Comparison of ENCODE assay signal across 18 cellular contexts in the genomic region with DNA sequence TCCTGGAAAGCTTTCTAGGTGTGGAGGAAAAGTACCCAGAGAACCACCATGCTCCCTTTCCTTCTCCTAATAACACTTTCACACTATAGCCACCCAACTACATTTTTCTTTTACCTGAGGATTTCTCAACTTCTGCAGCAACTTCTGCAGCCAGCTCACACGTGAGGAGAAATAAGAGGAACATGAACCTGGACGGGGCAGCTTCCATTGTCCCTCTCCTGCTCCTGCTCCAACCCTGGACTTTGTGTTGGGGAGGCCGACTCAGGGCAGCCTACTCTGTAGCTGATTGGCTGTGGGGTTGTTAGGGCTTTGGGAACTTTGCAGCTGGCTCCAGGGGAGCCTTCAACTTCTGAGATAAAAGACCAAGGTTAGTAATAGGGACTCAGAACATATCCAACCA. TPM values are rescaled to one million over a fixed set of nuclear protein-coding genes. Genes with fewer than 3 reads are reported as not detected.
A peak's percentile ranks its signal among the peaks of the same experiment; 100 is the strongest.
DNase-seq lines count a peak whose midpoint lies in the region; ATAC-seq and TF ChIP-seq lines count a peak whose summit lies in the region.
"Had no signal": no experiment of that assay in that cellular context is flagged by ENCODE, and none has a peak within 500 bp of the region (broad histone marks: within the 10 kb centered on the region; RNA-seq: fewer than 3 reads in every experiment).

Gene ERP27 (minus strand): TSS at position 237 of the 400 bp plus-strand sequence. CDS start 29 bp downstream, at position 208.

- no peak within 1 kb of the TSS for H3K4me3 ChIP-seq in hepatocyte
- no peak within 1 kb of the TSS for H3K4me3 ChIP-seq in spleen
- H3K4me3 ChIP-seq in dorsolateral prefrontal cortex: no peak within 1 kb of the TSS

- H3K27me3 ChIP-seq in hepatocyte (no peaks in the 10 kb centered on the region), spleen (replicated peaks in 1 of 7) (no peaks in the 10 kb centered on the region), dorsolateral prefrontal cortex (peaks cover 0 to 6% (median 0%) of the 10 kb centered on the region in 45 donors)

- H3K27ac Mint-ChIP-seq in activated CD4-positive, alpha-beta T cell treated with anti-CD3 and anti-CD28 coated beads for 36 hours: peak within 1 kb of the TSS; percentile 84
- peak within 1 kb of the TSS; percentile 75 for H3K27ac Mint-ChIP-seq in T-helper 2 cell treated with Interferon-gamma antibody and Interleukin-4, amounts not matched to agents 5 μg/mL and 100 μg/mL, for 36 hours

- no peak for ATAC-seq in activated CD4-positive, alpha-beta T cell treated with anti-CD3 and anti-CD28 coated beads for 36 hours
- no peak for ATAC-seq in GM19463 (IDR thresholded peaks at IDR 0.05; ENCODE audit: unreplicated experiment)

- no peaks in the 10 kb centered on the region for H4K20me1 ChIP-seq in hepatocyte (ENCODE audit: insufficient read depth, poor library complexity, severe bottlenecking)

- H3K27ac ChIP-seq in hepatocyte (no peak within 1 kb of the TSS), spleen (peak within 1 kb of the TSS in 5 of 8 donors; percentile 23 to 48 (median 38)), dorsolateral prefrontal cortex (no peak within 1 kb of the TSS)
- H3K27ac ChIP-seq: HL-60, parathyroid adenoma had no signal

- no peak within 1 kb of the TSS for H2AFZ ChIP-seq in hepatocyte
- H2AFZ ChIP-seq: parathyroid adenoma had no signal

- peak within 1 kb of the TSS; percentile 40 for H3K4me2 ChIP-seq in hepatocyte

- 77% methylated on average over 3 of the region's 3 CpGs for WGBS in hepatocyte (ENCODE audit: low lambda C conversion rate, missing lambda C conversion rate)
- WGBS in spleen, 5 donors: 68 to 90% (median 76%) methylated on average over 3 of the region's 3 CpGs

- CTCF ChIA-PET in activated CD4-positive, alpha-beta T cell treated with anti-CD3 and anti-CD28 coated beads for 36 hours (lab: Charles Lee): interaction anchor here (0.6 to 2.9 kb wide), 9 partner anchors 10 to 819 kb away, joined by 3 to 20 read pairs (median 4); partner anchors contain the start of gene ARHGDIB

- H3K4me1 Mint-ChIP-seq in activated CD4-positive, alpha-beta T cell treated with anti-CD3 and anti-CD28 coated beads for 36 hours: peaks cover 30% of the 10 kb centered on the region
- peaks cover 20% of the 10 kb centered on the region for H3K4me1 Mint-ChIP-seq in T-helper 2 cell treated with Interferon-gamma antibody and Interleukin-4, amounts not matched to agents 5 μg/mL and 100 μg/mL, for 36 hours (ENCODE audit: low read depth)

- H3K9me3 ChIP-seq in hepatocyte (ENCODE audit: low read depth): no peaks in the 10 kb centered on the region
- no peaks in the 10 kb centered on the region for H3K9me3 ChIP-seq in spleen

- peak within 1 kb of the TSS; percentile 33 for H3K4me3 Mint-ChIP-seq in activated CD4-positive, alpha-beta T cell treated with anti-CD3 and anti-CD28 coated beads for 36 hours
- H3K4me3 Mint-ChIP-seq in T-helper 2 cell treated with Interferon-gamma antibody and Interleukin-4, amounts not matched to agents 5 μg/mL and 100 μg/mL, for 36 hours: no peak within 1 kb of the TSS

- peaks cover 3% of the 10 kb centered on the region for H3K9me3 Mint-ChIP-seq in activated CD4-positive, alpha-beta T cell treated with anti-CD3 and anti-CD28 coated beads for 36 hours (ENCODE audit: low read depth)
- no peaks in the 10 kb centered on the region for H3K9me3 Mint-ChIP-seq in T-helper 2 cell treated with Interferon-gamma antibody and Interleukin-4, amounts not matched to agents 5 μg/mL and 100 μg/mL, for 36 hours

- intact Hi-C loops in activated CD4-positive, alpha-beta T cell treated with anti-CD3 and anti-CD28 coated beads for 36 hours (cut with DNase I, micrococcal nuclease): loop anchor here (2.0 to 5.0 kb wide), 2 partner anchors 28 to 59 kb away; no protein-coding TSS in a partner anchor
- intact Hi-C loops in spleen (cut with DNase I; ENCODE audit: low total_unique reads): no loop called here
- intact Hi-C loops in dorsolateral prefrontal cortex (cut with DNase I): no loop called here

- peaks cover 55% of the 10 kb centered on the region for H3K36me3 Mint-ChIP-seq in activated CD4-positive, alpha-beta T cell treated with anti-CD3 and anti-CD28 coated beads for 36 hours (ENCODE audit: low read depth)
- peaks cover 87% of the 10 kb centered on the region for H3K36me3 Mint-ChIP-seq in T-helper 2 cell treated with Interferon-gamma antibody and Interleukin-4, amounts not matched to agents 5 μg/mL and 100 μg/mL, for 36 hours (ENCODE audit: low read depth)

- H3K79me2 ChIP-seq in hepatocyte: no peaks in the 10 kb centered on the region
- H3K79me2 ChIP-seq: parathyroid adenoma had no signal

- no peaks in the 10 kb centered on the region for H3K9me2 ChIP-seq in hepatocyte (replicated peaks; ENCODE audit: insufficient read depth)

- no peaks in the 10 kb centered on the region for H3K27me3 Mint-ChIP-seq in activated CD4-positive, alpha-beta T cell treated with anti-CD3 and anti-CD28 coated beads for 36 hours
- H3K27me3 Mint-ChIP-seq in T-helper 2 cell treated with Interferon-gamma antibody and Interleukin-4, amounts not matched to agents 5 μg/mL and 100 μg/mL, for 36 hours (ENCODE audit: low read depth): no peaks in the 10 kb centered on the region

- no peak for DNase-seq in activated CD4-positive, alpha-beta T cell treated with anti-CD3 and anti-CD28 coated beads for 36 hours
- DNase-seq in activated CD4-positive, alpha-beta T cell treated with anti-CD3 and anti-CD28 coated beads for 48 hours: no peak
- no peak for DNase-seq in T-helper 2 cell treated with Interferon-gamma antibody and Interleukin-4, amounts not matched to agents 5 μg/mL and 100 μg/mL, for 36 hours (ENCODE audit: low spot score)
- DNase-seq in hepatocyte (ENCODE audit: low spot score) (peak; percentile 34), spleen (no peak), dorsolateral prefrontal cortex (no peak), germinal center (ENCODE audit: low spot score) (no peak)
- DNase-seq: amygdala, islet precursor cell, midbrain, NCI-H1436, SIG-M5 had no signal

- H3K36me3 ChIP-seq in hepatocyte (replicated peaks; ENCODE audit: insufficient read depth, low read depth) (no peaks in the 10 kb centered on the region), spleen (peaks cover 0 to 77% (median 28%) of the 10 kb centered on the region in 6 donors)

- TF ChIP-seq CTCF in hepatocyte (IDR thresholded peaks at IDR 0.05; ENCODE audit: poor library complexity) (no peak), spleen (IDR thresholded peaks at IDR 0.05 in 8 of 11, conservative IDR thresholded peaks at IDR 0.05 in 3 of 11) (no peak), dorsolateral prefrontal cortex (IDR thresholded peaks at IDR 0.05 in 54 of 56, conservative IDR thresholded peaks at IDR 0.05 in 2 of 56; ENCODE audit: low read depth in 1 of 56, partially characterized antibody in 56 of 56) (no peak)

- TF ChIP-seq POLR2A in spleen (IDR thresholded peaks at IDR 0.05): no peak

- H3K4me1 ChIP-seq in hepatocyte (ENCODE audit: insufficient read depth): peaks cover 14% of the 10 kb centered on the region
- peaks cover 0 to 45% (median 3%) of the 10 kb centered on the region in 6 donors for H3K4me1 ChIP-seq in spleen
- H3K4me1 ChIP-seq: parathyroid adenoma had no signal

- POLR2A ChIA-PET in activated CD4-positive, alpha-beta T cell treated with anti-CD3 and anti-CD28 coated beads for 36 hours (lab: Charles Lee): no interaction called here

RNA-seq across cellular contexts. Expression of gene ERP27, which starts in this region (rescaled TPM):
- 1 to 10 TPM; 1.7 to 2.0 TPM for total RNA-seq in activated CD4-positive, alpha-beta T cell treated with anti-CD3 and anti-CD28 coated beads for 36 hours
- total RNA-seq in hepatocyte: 48.0 and 49.7 TPM in 2 replicates
- 53.7 and 60.0 TPM in 2 replicates for polyA plus RNA-seq in hepatocyte
- 1 to 10 TPM; 3.5 to 6.4 (median 4.3) TPM for total RNA-seq in spleen
- polyA plus RNA-seq in spleen: 1 to 10 TPM; 1.3 to 2.0 (median 1.6) TPM
- under 1 TPM in 22 of 120 experiments, not detected in 98; 0.19 to 0.83 (median 0.38) TPM for total RNA-seq in dorsolateral prefrontal cortex
- total RNA-seq: A172, G401, glomerular endothelial cell had no signal

Comparison
In these comparisons a context has a peak if more than half of its experiments do, and no peak if none do; other contexts are left out.
1. RNA of gene ERP27 (polyA plus RNA-seq): 53.7 to 60.0 TPM in hepatocyte; 1.3 to 2.0 TPM in spleen; every median in the first group is over 10 times any median in the second.
2. H3K27ac ChIP-seq: peak in spleen (5 of 8); none in hepatocyte (single experiment) and dorsolateral prefrontal cortex (0 of 59).
3. intact Hi-C loops: an anchor here in activated CD4-positive, alpha-beta T cell treated with anti-CD3 and anti-CD28 coated beads for 36 hours (2.0 to 5.0 kb wide); none called in spleen and dorsolateral prefrontal cortex.